Comparison of ENCODE assay signal across 23 cellular contexts in the genomic region with DNA sequence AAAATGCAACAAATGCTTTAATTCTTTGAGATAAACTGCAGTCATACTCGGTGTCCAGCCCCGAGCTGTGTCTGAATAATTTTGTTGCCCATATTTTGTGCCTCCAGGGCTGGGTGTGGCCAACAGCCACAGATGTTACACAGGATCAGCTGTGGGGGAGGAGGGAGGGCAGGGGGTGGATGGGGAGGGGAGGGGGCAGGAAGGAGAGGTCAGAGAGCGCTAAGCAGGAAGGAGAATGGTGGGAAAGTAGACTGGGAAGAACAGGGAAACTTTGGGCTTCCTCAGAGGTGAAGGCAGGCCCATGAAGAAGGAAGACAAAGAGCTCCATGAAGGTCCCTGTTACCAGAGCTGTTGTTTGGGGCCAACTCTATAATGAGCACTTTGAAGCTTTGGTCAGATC.
DNase-seq lines count a peak whose midpoint lies in the region; ATAC-seq and TF ChIP-seq lines count a peak whose summit lies in the region.
"Had no signal": no experiment of that assay in that cellular context is flagged by ENCODE, and none has a peak within 500 bp of the region (broad histone marks: within the 10 kb centered on the region; RNA-seq: fewer than 3 reads in every experiment).

No MANE protein-coding gene starts in this region.

- peaks cover 19 to 32% (median 26%) of the 10 kb centered on the region in 3 donors for H3K4me1 Mint-ChIP-seq in naive B cell

- no peak for DNase-seq in A673 (ENCODE audit: low spot score)
- DNase-seq in dermis blood vessel endothelial cell: peak; percentile 53
- DNase-seq in naive B cell: no peak
- DNase-seq in cerebellar cortex (ENCODE audit: low spot score): no peak
- DNase-seq: CD8-positive, alpha-beta T cell; DMS 273 treated with DMSO at 0.1 percent for 48 hours; DMS79; GF-D8; HCEC 1CT; IMR-90; KG1; MM.1S; NCI-H2029; NCI-H446; NCI-H524 treated with DMSO at 0.1 percent for 48 hours; NCI-H774; SHP77 had no signal

- CTCF ChIA-PET in A673 (lab: Charles Lee): interaction anchor here (1.4 kb wide), 1 partner anchor 8 kb away, joined by 8 read pairs; no protein-coding TSS in a partner anchor

- TF ChIP-seq CTCF in A673 (conservative IDR thresholded peaks at IDR 0.05; ENCODE audit: low read depth, low read length) (no peak), DOHH2 (IDR thresholded peaks at IDR 0.05; ENCODE audit: low read depth, low read length, poor library complexity, severe bottlenecking) (no peak)

- no TSS peak for BruUV-seq in A673 (replicated peaks; lab: Mats Ljungman, UMichigan)

- POLR2A ChIA-PET in A673 (lab: Charles Lee; ENCODE audit: low non-redundant PET): no interaction called here

- H3K27me3 ChIP-seq in A673 (replicated peaks; ENCODE audit: insufficient read depth, low read depth, low read length, poor library complexity) (no peaks in the 10 kb centered on the region), DOHH2 (ENCODE audit: control insufficient read depth, low read length) (no peaks in the 10 kb centered on the region)
- H3K27me3 ChIP-seq: BLaER1 treated with 17β-estradiol and CSF1 and Interleukin-3, amounts not matched to agents 10 nM and 100 nM had no signal

- peaks cover 12% of the 10 kb centered on the region for H3F3A ChIP-seq in DOHH2 (ENCODE audit: control insufficient read depth, insufficient read depth)

- peak overlapping the region; percentile 49 for H3K4me2 ChIP-seq in DOHH2 (ENCODE audit: low read length)

- H3K4me1 ChIP-seq in A673 (ENCODE audit: insufficient read depth, low read length, poor library complexity, severe bottlenecking) (peaks cover 31% of the 10 kb centered on the region), DOHH2 (ENCODE audit: control insufficient read depth, low read length) (peaks cover 41% of the 10 kb centered on the region)

- intact Hi-C loops in A673 (cut with micrococcal nuclease; ENCODE audit: unreplicated experiment): loop anchor here (5.0 kb wide), 1 partner anchor 721 kb away; no protein-coding TSS in a partner anchor

- no peaks in the 10 kb centered on the region for H3K36me3 Mint-ChIP-seq in naive B cell
- H3K36me3 Mint-ChIP-seq: CD8-positive, alpha-beta T cell had no signal

- H3K36me3 ChIP-seq in A673 (ENCODE audit: insufficient read depth, low read length, poor library complexity, severe bottlenecking): no peaks in the 10 kb centered on the region
- no peaks in the 10 kb centered on the region for H3K36me3 ChIP-seq in DOHH2 (ENCODE audit: control insufficient read depth, low read length)
- H3K36me3 ChIP-seq: BLaER1 treated with 17β-estradiol and CSF1 and Interleukin-3, amounts not matched to agents 10 nM and 100 nM had no signal

- ATAC-seq in naive B cell (ENCODE audit: low read depth in 2 of 2) (no peak), HG02678 (IDR thresholded peaks at IDR 0.05; ENCODE audit: unreplicated experiment) (no peak), GM19324 (IDR thresholded peaks at IDR 0.05; ENCODE audit: low FRiP score, unreplicated experiment) (no peak)
- ATAC-seq: CD8-positive, alpha-beta T cell; Panc1 had no signal

- H3K27ac Mint-ChIP-seq in naive B cell: peak overlapping the region in 5 of 6 donors; percentile 24 to 92 (median 53)
- H3K27ac Mint-ChIP-seq: CD8-positive, alpha-beta T cell had no signal

- no peaks in the 10 kb centered on the region for H3K79me2 ChIP-seq in DOHH2 (ENCODE audit: control insufficient read depth, low read length)

- H3K9me3 ChIP-seq in A673 (ENCODE audit: low read depth, low read length, poor library complexity, severe bottlenecking) (no peaks in the 10 kb centered on the region), DOHH2 (ENCODE audit: control insufficient read depth, insufficient read depth, low read length) (peaks cover 3% of the 10 kb centered on the region; the same call in 1 of the 2 replicates)
- H3K9me3 ChIP-seq: BLaER1 treated with 17β-estradiol and CSF1 and Interleukin-3, amounts not matched to agents 10 nM and 100 nM had no signal

- H3K9me2 ChIP-seq in DOHH2 (replicated peaks; ENCODE audit: control insufficient read depth, low read length): no peaks in the 10 kb centered on the region

- no peaks in the 10 kb centered on the region for H4K20me1 ChIP-seq in DOHH2 (ENCODE audit: control insufficient read depth, insufficient read depth, low read depth, low read length)
- H4K20me1 ChIP-seq: BLaER1 treated with 17β-estradiol and CSF1 and Interleukin-3, amounts not matched to agents 10 nM and 100 nM had no signal

- H3K27ac ChIP-seq in A673 (ENCODE audit: low read depth, low read length, poor library complexity, severe bottlenecking): peak overlapping the region; percentile 76
- peak overlapping the region; percentile 62 for H3K27ac ChIP-seq in DOHH2 (ENCODE audit: low read depth, low read length)
- H3K27ac ChIP-seq: BLaER1 treated with 17β-estradiol and CSF1 and Interleukin-3, amounts not matched to agents 10 nM and 100 nM; RWPE1 had no signal

- peak overlapping the region in 1 of 8 donors; percentile 1 for H3K4me3 Mint-ChIP-seq in naive B cell
- H3K4me3 Mint-ChIP-seq: CD8-positive, alpha-beta T cell had no signal

- H3K9me3 Mint-ChIP-seq in naive B cell: no peaks in the 10 kb centered on the region
- H3K9me3 Mint-ChIP-seq: CD8-positive, alpha-beta T cell had no signal

- H3K4me3 ChIP-seq in A673 (ENCODE audit: low read depth, low read length, poor library complexity, severe bottlenecking) (no peak overlapping the region), DOHH2 (ENCODE audit: low read length) (no peak overlapping the region; the same call in 1 of the 2 replicates)
- H3K4me3 ChIP-seq: BLaER1 treated with 17β-estradiol and CSF1 and Interleukin-3, amounts not matched to agents 10 nM and 100 nM had no signal

- H3K27me3 Mint-ChIP-seq in naive B cell: no peaks in the 10 kb centered on the region
